15 cellular contexts compared by ENCODE assay signal in the genomic region with DNA sequence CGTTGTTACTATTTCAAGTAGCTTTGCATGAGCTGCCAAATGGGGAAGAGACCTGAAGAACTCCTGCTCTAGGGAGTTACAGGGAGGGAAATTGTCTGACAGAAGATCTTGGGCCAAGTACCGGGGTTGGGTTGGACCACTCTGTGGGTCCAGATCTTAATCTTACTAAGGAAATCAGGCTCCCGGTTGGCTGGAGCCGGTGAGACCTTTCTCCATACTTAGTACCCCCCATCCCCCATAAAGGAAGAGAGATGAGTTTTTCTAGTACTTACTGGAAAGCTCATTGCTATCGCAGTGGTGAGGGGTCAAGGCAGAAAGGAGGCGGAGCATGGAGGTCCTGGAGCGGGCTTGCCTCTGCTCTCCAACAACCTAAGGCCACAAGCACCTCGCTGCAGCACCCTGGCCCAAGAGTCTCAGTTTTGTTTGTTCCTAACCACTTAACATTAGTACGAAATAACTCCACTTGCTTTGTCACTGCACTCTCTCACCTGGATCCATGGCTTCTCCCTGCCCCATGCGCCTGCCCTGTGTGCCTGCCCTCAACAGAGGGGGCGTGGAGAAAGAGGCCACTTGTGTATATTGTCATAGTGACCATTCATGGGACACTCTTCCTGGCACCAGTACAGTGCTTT.
"Had no signal": no experiment of that assay in that cellular context is flagged by ENCODE, and none has a peak within 500 bp of the region (broad histone marks: within the 10 kb centered on the region; RNA-seq: fewer than 3 reads in every experiment).

No MANE protein-coding gene starts in this region.

- H3K36me3 ChIP-seq: neutrophil had no signal

- FAIRE-seq: endometrium, islet of Langerhans had no signal

- H3K4me1 ChIP-seq: prostate gland had no signal

- H3K4me3 Mint-ChIP-seq: type B pancreatic cell had no signal

- ATAC-seq: activated CD4-positive, CD25-positive, alpha-beta regulatory T cell treated with anti-CD3 and anti-CD28 coated beads, Interleukin-2, amount 50 U/mL, for 24 hours; activated naive CD4-positive, alpha-beta T cell treated with anti-CD3 and anti-CD28 coated beads, Interleukin-2, amount 50 U/mL, for 72 hours had no signal

- H3K4me3 ChIP-seq: esophagus muscularis mucosa, prostate gland had no signal

- H3K9me3 ChIP-seq: esophagus muscularis mucosa, neutrophil, prostate gland had no signal

- H3K9me3 Mint-ChIP-seq: activated naive CD4-positive, alpha-beta T cell treated with anti-CD3 and anti-CD28 coated beads, Interleukin-2, amount 50 U/mL, for 72 hours; type B pancreatic cell had no signal

- H3K27ac ChIP-seq: esophagus muscularis mucosa, neutrophil, prostate gland had no signal

- H3K27me3 ChIP-seq: esophagus muscularis mucosa, neutrophil had no signal

- H3K27me3 Mint-ChIP-seq: type B pancreatic cell had no signal

- H3K27ac Mint-ChIP-seq: activated naive CD4-positive, alpha-beta T cell treated with anti-CD3 and anti-CD28 coated beads, Interleukin-2, amount 50 U/mL, for 72 hours; type B pancreatic cell had no signal

- DNase-seq: activated effector memory CD4-positive, alpha-beta T cell treated with Interleukin-2 at 50 U/mL for 16 hours; activated T-cell treated with anti-CD3 and anti-CD28 coated beads, Interleukin-2, amount 50 U/mL, for 1 hour; amygdala; midbrain; stimulated activated CD4-positive, alpha-beta T cell treated with anti-CD3 and anti-CD28 coated beads, Interleukin-15, amount 100 ng/mL, for 24 hours; substantia nigra; T-helper 2 cell had no signal
